4 cellular contexts compared by ENCODE assay signal in genomic region chr4:11009281-11009680, GRCh38.
"Had no signal": no experiment of that assay in that cellular context is flagged by ENCODE, and none has a peak within 500 bp of the region (broad histone marks: within the 10 kb centered on the region; RNA-seq: fewer than 3 reads in every experiment).

No MANE protein-coding gene starts in this region.

- DNase-seq: IMR-90 had no signal

- FAIRE-seq: HepG2, HTR-8/SVneo, K562 had no signal

- H3K4me3 ChIP-seq: K562 had no signal
